Comparison of ENCODE assay signal across 35 cellular contexts in the genomic region with DNA sequence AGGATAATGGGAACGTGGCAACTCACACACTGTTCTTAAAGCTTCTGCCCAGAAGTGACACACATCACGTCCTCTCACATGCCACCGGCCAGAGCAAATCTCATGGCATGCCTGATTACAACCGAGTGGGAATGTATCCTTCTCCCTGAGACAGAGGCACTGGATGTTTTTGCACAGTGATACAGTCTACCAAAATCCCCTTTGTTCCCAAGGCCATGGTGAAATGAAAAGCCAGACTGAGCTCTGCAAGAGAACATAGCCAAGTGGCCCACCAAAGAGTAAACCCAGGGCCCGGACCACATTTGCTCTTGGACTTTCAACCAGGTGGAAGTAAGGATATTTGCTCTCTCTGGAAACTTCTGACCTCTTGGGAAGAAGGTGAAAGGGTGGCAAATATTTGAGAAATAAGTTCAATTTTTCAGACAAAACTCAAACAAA.
"Had no signal": no experiment of that assay in that cellular context is flagged by ENCODE, and none has a peak within 500 bp of the region (broad histone marks: within the 10 kb centered on the region; RNA-seq: fewer than 3 reads in every experiment).

No MANE protein-coding gene starts in this region.

- H3K27me3 ChIP-seq: MG63 had no signal

- DNase-seq: Karpas-422, Kasumi-1, MG63, MM.1S, MV-4-11, NCI-H1048, NCI-H1092, NCI-H1092 treated with DMSO at 0.1 percent for 48 hours, NCI-H1105, NCI-H1105 treated with DMSO at 0.1 percent for 48 hours, NCI-H1417, NCI-H1417 treated with DMSO at 0.1 percent for 48 hours, NCI-H1436, NCI-H1436 treated with DMSO at 0.1 percent for 48 hours, NCI-H146, NCI-H1694, NCI-H1694 treated with DMSO at 0.1 percent for 48 hours, NCI-H187, NCI-H187 treated with DMSO at 0.1 percent for 48 hours, NCI-H1930, NCI-H2029, NCI-H2029 treated with DMSO at 0.1 percent for 48 hours, NCI-H2081, NCI-H2081 treated with DMSO at 0.1 percent for 48 hours, NCI-H2107, NCI-H2171, NCI-H2171 treated with DMSO at 0.1 percent for 48 hours, NCI-H2227 treated with DMSO at 0.1 percent for 48 hours, NCI-H226, NCI-H345, NCI-H446, NCI-H446 treated with DMSO at 0.1 percent for 48 hours, NCI-H510A, NCI-H510A treated with DMSO at 0.1 percent for 48 hours, NCI-H524 had no signal

- H3K36me3 ChIP-seq: MG63 had no signal

- H3K9me3 ChIP-seq: MG63 had no signal

- H3K4me3 ChIP-seq: MG63 had no signal
